13 cellular contexts compared by ENCODE assay signal in the genomic region with DNA sequence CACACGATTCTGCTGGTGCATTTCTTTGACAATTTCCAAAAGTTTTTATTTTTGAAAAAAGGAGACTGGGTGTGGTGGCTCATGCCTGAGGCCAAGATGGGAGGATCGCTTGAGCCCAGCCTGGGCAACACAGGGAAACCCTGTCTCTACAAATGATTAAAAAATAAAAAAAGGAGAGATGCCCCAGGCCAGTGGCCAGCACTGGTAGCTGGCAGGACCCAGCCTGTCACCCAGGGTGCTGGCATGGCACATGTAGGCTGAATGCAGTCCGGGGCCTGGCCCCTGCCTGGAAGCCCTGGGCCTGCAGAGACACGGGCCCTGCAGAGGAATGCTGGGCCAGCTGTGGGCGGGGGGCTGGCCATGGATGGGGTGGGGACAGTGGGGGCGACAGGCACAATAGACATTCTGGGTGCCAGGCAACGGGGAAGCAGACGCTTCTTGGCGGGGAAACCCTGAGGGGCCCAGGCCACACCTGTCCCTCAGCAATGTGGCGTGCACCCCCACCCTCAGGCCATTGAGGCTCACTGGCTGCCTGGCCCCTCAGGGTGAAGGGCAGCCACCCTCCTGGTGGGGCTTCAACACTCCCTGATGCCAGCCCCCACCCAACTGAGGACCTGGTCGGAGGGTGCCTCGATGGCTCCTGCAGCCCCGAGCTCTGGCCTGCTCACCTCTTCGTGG. TPM values are rescaled to one million over a fixed set of nuclear protein-coding genes. Genes with fewer than 3 reads are reported as not detected.
DNase-seq lines count a peak whose midpoint lies in the region; ATAC-seq and TF ChIP-seq lines count a peak whose summit lies in the region.
"Had no signal": no experiment of that assay in that cellular context is flagged by ENCODE, and none has a peak within 500 bp of the region (broad histone marks: within the 10 kb centered on the region; RNA-seq: fewer than 3 reads in every experiment).

No MANE protein-coding gene starts in this region.

- H3K4me3 ChIP-seq in SJSA1 (no peak overlapping the region), tibial nerve (no peak overlapping the region)

- TF ChIP-seq CTCF in tibial nerve (IDR thresholded peaks at IDR 0.05), result no peak

- H3K9me3 ChIP-seq in SJSA1 (replicated peaks) (no peaks in the 10 kb centered on the region), tibial nerve (no peaks in the 10 kb centered on the region)

- DNase-seq in SJSA1 (ENCODE audit: low read depth in 1 of 2, low spot score in 2 of 2) (no peak), epidermal melanocyte (ENCODE audit: insufficient read length, low spot score) (peak; percentile 30), myocyte (ENCODE audit: low read depth) (peak; percentile 68), tibial nerve (ENCODE audit: low spot score in 2 of 2) (no peak), NCI-H1930 (lab: John Stamatoyannopoulos, UW) (no peak), superior temporal gyrus (ENCODE audit: extremely low spot score) (no peak), activated gamma-delta T cell (lab: John Stamatoyannopoulos, UW) (no peak)
- DNase-seq: activated CD4-positive, alpha-beta T cell treated with anti-CD3 and anti-CD28 coated beads, Interleukin-2, amount 50 U/mL, for 1 hour; activated naive CD8-positive, alpha-beta T cell treated with anti-CD3 and anti-CD28 coated beads, Interleukin-2, amount 10 ng/mL, durations not matched to agents 7 days and 5 days; DMS153; KG1; stimulated activated CD8-positive, alpha-beta memory T cell treated with anti-CD3 and anti-CD28 coated beads, Interleukin-4, amount 100 ng/mL, for 48 hours had no signal

- H3K4me1 ChIP-seq in SJSA1 (replicated peaks) (peaks cover 48% of the 10 kb centered on the region), tibial nerve (peaks cover 21 to 86% (median 66%) of the 10 kb centered on the region in 4 donors)

- no peak for TF ChIP-seq POLR2A in tibial nerve (IDR thresholded peaks at IDR 0.05)

- peak in 1 of 2 donors; percentile 10 for TF ChIP-seq EP300 in tibial nerve (IDR thresholded peaks at IDR 0.05)

- WGBS in tibial nerve, 2 donors, result 24 to 41% methylated on average over 6 to 9 of the region's 14 CpGs

- H3K27me3 ChIP-seq in SJSA1 (replicated peaks) (no peaks in the 10 kb centered on the region), tibial nerve (no peaks in the 10 kb centered on the region)

- H3K36me3 ChIP-seq in SJSA1 (peaks cover 14% of the 10 kb centered on the region), tibial nerve (peaks cover 0 to 8% (median 0%) of the 10 kb centered on the region in 3 donors)

- H3K27ac ChIP-seq in SJSA1 (peak overlapping the region; percentile 86), tibial nerve (peak overlapping the region; percentile 79 to 94 (median 88))

- ATAC-seq in GM18502 (IDR thresholded peaks at IDR 0.05; ENCODE audit: poor library complexity, unreplicated experiment), result no peak

RNA-seq across cellular contexts. Expression of gene TRMT61A, which starts 12.0 kb away (rescaled TPM):
- 14.3 and 18.8 TPM in 2 replicates for total RNA-seq in SJSA1 (2014; rRNA removed; shearing (Covaris generic))
- 14.4 and 18.5 TPM in 2 replicates for total RNA-seq in myocyte
- 14.1 TPM for polyA plus RNA-seq in myocyte (2012)
- total RNA-seq in tibial nerve, result 10 to 100 TPM; 17.9 to 32.4 (median 22.4) TPM

RNA-seq across cellular contexts. Expression of gene CKB, which starts 18.3 kb away (rescaled TPM):
- total RNA-seq in SJSA1 (2014; rRNA removed; shearing (Covaris generic)), result 26.4 and 39.4 TPM in 2 replicates
- total RNA-seq in myocyte (1,659 and 1,729 TPM in 2 replicates), tibial nerve (100 to 1,000 TPM in 3 of 4 donors, 10 to 100 TPM in 1; 75.6 to 249 (median 141) TPM)
- 486 TPM for polyA plus RNA-seq in myocyte (2012)

RNA-seq across cellular contexts. Expression of gene BAG5, which starts 21.5 kb away (rescaled TPM):
- 17.6 and 19.6 TPM in 2 replicates for total RNA-seq in SJSA1 (2014; rRNA removed; shearing (Covaris generic))
- total RNA-seq in myocyte (31.1 and 31.2 TPM in 2 replicates), tibial nerve (10 to 100 TPM; 26.1 to 36.5 (median 31.7) TPM)
- 14.9 TPM for polyA plus RNA-seq in myocyte (2012)

RNA-seq across cellular contexts. Expression of gene COA8, which starts 21.8 kb away (rescaled TPM):
- 12.1 and 43.4 TPM in 2 replicates for total RNA-seq in SJSA1 (2014; rRNA removed; shearing (Covaris generic))
- 66.5 and 69.4 TPM in 2 replicates for total RNA-seq in myocyte
- polyA plus RNA-seq in myocyte (2012), result 57.4 TPM
- 10 to 100 TPM in 3 of 4 donors, 1 to 10 TPM in 1; 7.2 to 31.6 (median 12.3) TPM for total RNA-seq in tibial nerve

Comparison
In these comparisons a context has a peak if more than half of its experiments do, and no peak if none do; other contexts are left out.
1. DNase-seq: peak in epidermal melanocyte (single experiment) and myocyte (single experiment); none in SJSA1 (0 of 2), tibial nerve (0 of 2), NCI-H1930 (0 of 2), superior temporal gyrus (single experiment) and activated gamma-delta T cell (single experiment).